Comparison of ENCODE assay signal across 8 cellular contexts in genomic region chr22:27867114-27867957, GRCh38. TPM values are rescaled to one million over a fixed set of nuclear protein-coding genes. Genes with fewer than 3 reads are reported as not detected.
DNase-seq lines count a peak whose midpoint lies in the region; ATAC-seq and TF ChIP-seq lines count a peak whose summit lies in the region.

No MANE protein-coding gene starts in this region.

- no peak for TF ChIP-seq POLR2A in esophagus squamous epithelium (IDR thresholded peaks at IDR 0.05)

- no peaks in the 10 kb centered on the region for H3K9me3 Mint-ChIP-seq in CD4-positive, alpha-beta T cell
- no peaks in the 10 kb centered on the region for H3K9me3 Mint-ChIP-seq in glutamatergic neuron (ENCODE audit: unreplicated experiment)

- H3K4me1 ChIP-seq in esophagus squamous epithelium (peaks cover 5 to 86% (median 48%) of the 10 kb centered on the region in 3 donors), parathyroid adenoma (peaks cover 4% of the 10 kb centered on the region)

- H3K9me3 ChIP-seq in CD4-positive, alpha-beta T cell (ENCODE audit: control insufficient read depth, low read length), result no peaks in the 10 kb centered on the region
- H3K9me3 ChIP-seq in SK-N-MC (ENCODE audit: low read depth, low read length) (no peaks in the 10 kb centered on the region), esophagus squamous epithelium (no peaks in the 10 kb centered on the region), parathyroid adenoma (ENCODE audit: control insufficient read depth, low read length) (no peaks in the 10 kb centered on the region)

- peak overlapping the region; percentile 57 for H3K27ac Mint-ChIP-seq in CD4-positive, alpha-beta T cell
- no peak overlapping the region for H3K27ac Mint-ChIP-seq in glutamatergic neuron (ENCODE audit: unreplicated experiment)

- H3K27ac ChIP-seq in CD4-positive, alpha-beta T cell (ENCODE audit: low read depth, low read length), result no peak overlapping the region
- H3K27ac ChIP-seq in SK-N-MC (peak overlapping the region; percentile 78), esophagus squamous epithelium (peak overlapping the region; percentile 70 to 92 (median 88)), parathyroid adenoma (peak overlapping the region; percentile 48)

- TF ChIP-seq CTCF in CD4-positive, alpha-beta T cell (IDR thresholded peaks at IDR 0.05), result no peak
- TF ChIP-seq CTCF in esophagus squamous epithelium (IDR thresholded peaks at IDR 0.05) (no peak), parathyroid adenoma (IDR thresholded peaks at IDR 0.05) (no peak), glutamatergic neuron (IDR thresholded peaks at IDR 0.05; ENCODE audit: partially characterized antibody, unreplicated experiment) (no peak)

- no peak for DNase-seq in CD4-positive, alpha-beta T cell
- DNase-seq in SK-N-MC (ENCODE audit: low read depth, low spot score), result no peak
- no peak for DNase-seq in esophagus squamous epithelium (lab: John Stamatoyannopoulos, UW)
- DNase-seq in glutamatergic neuron, result no peak
- no peak for DNase-seq in NCI-H524 (lab: John Stamatoyannopoulos, UW)
- DNase-seq in NCI-H1436 (lab: John Stamatoyannopoulos, UW), result no peak
- no peak for DNase-seq in retina

- WGBS in esophagus squamous epithelium, 2 donors, result 36 to 41% methylated on average over 4 of the region's 4 CpGs

- POLR2A ChIA-PET in CD4-positive, alpha-beta T cell (lab: Charles Lee), result no interaction called here

- no peaks in the 10 kb centered on the region for H3K27me3 ChIP-seq in CD4-positive, alpha-beta T cell (ENCODE audit: control insufficient read depth, insufficient read depth, low read length)
- H3K27me3 ChIP-seq in esophagus squamous epithelium (no peaks in the 10 kb centered on the region), parathyroid adenoma (ENCODE audit: control insufficient read depth, insufficient read depth, low read length) (no peaks in the 10 kb centered on the region)

- peaks cover 64% of the 10 kb centered on the region for H3K36me3 ChIP-seq in SK-N-MC (ENCODE audit: insufficient read depth, low read length)
- peaks cover 0 to 38% (median 0%) of the 10 kb centered on the region in 3 donors for H3K36me3 ChIP-seq in esophagus squamous epithelium
- H3K36me3 ChIP-seq in parathyroid adenoma (ENCODE audit: control insufficient read depth, insufficient read depth, low read length), result no peaks in the 10 kb centered on the region

- H3K79me2 ChIP-seq in parathyroid adenoma, result no peaks in the 10 kb centered on the region

- H3K27me3 Mint-ChIP-seq in CD4-positive, alpha-beta T cell, result no peaks in the 10 kb centered on the region
- H3K27me3 Mint-ChIP-seq in glutamatergic neuron (ENCODE audit: unreplicated experiment), result no peaks in the 10 kb centered on the region

- H3K4me3 Mint-ChIP-seq in CD4-positive, alpha-beta T cell, result no peak overlapping the region
- no peak overlapping the region for H3K4me3 Mint-ChIP-seq in glutamatergic neuron (ENCODE audit: unreplicated experiment)

- CTCF ChIA-PET in CD4-positive, alpha-beta T cell (lab: Charles Lee), result interaction anchor here (0.6 kb wide), 1 partner anchor 1425 kb away, joined by 3 read pairs; no protein-coding TSS in a partner anchor

- intact Hi-C loops in CD4-positive, alpha-beta T cell (cut with DNase I, micrococcal nuclease), result no loop called here
- intact Hi-C loops in esophagus squamous epithelium (cut with DNase I), result no loop called here

- no peak for ATAC-seq in CD4-positive, alpha-beta T cell (ENCODE audit: poor library complexity)

- H2AFZ ChIP-seq in parathyroid adenoma, result no peak overlapping the region

- peaks cover 43% of the 10 kb centered on the region for H3K4me1 Mint-ChIP-seq in CD4-positive, alpha-beta T cell (ENCODE audit: low read depth)
- H3K4me1 Mint-ChIP-seq in glutamatergic neuron (ENCODE audit: low read depth, unreplicated experiment), result peaks cover 1% of the 10 kb centered on the region

- H3K4me3 ChIP-seq in SK-N-MC (no peak overlapping the region), esophagus squamous epithelium (no peak overlapping the region), parathyroid adenoma (ENCODE audit: low read depth, low read length) (no peak overlapping the region)

- peak overlapping the region; percentile 44 for H3K4me2 ChIP-seq in parathyroid adenoma (ENCODE audit: low read length)

- peaks cover 80% of the 10 kb centered on the region for H3K36me3 Mint-ChIP-seq in CD4-positive, alpha-beta T cell (ENCODE audit: low read depth)
- H3K36me3 Mint-ChIP-seq in glutamatergic neuron (ENCODE audit: unreplicated experiment), result no peaks in the 10 kb centered on the region

- H3K9ac ChIP-seq in SK-N-MC (ENCODE audit: insufficient read length) (no peak overlapping the region), parathyroid adenoma (no peak overlapping the region)

RNA-seq across cellular contexts. Expression of gene PITPNB, which starts 51.7 kb away (rescaled TPM):
- total RNA-seq in CD4-positive, alpha-beta T cell, result 10 to 100 TPM; 37.6 to 38.7 TPM
- total RNA-seq in esophagus squamous epithelium, result 10 to 100 TPM; 26.4 to 68.9 (median 46.4) TPM
- total RNA-seq in glutamatergic neuron (ENCODE audit: unreplicated experiment), result 66.6 TPM
